In genomic region chr5:69308046-69308553, GRCh38 we compare ENCODE assay signal across 19 cellular contexts. TPM values are rescaled to one million over a fixed set of nuclear protein-coding genes. Genes with fewer than 3 reads are reported as not detected.
DNase-seq lines count a peak whose midpoint lies in the region; ATAC-seq lines count a peak whose summit lies in the region.
"Had no signal": no experiment of that assay in that cellular context is flagged by ENCODE, and none has a peak within 500 bp of the region (broad histone marks: within the 10 kb centered on the region; RNA-seq: fewer than 3 reads in every experiment).

No MANE protein-coding gene starts in this region.

- POLR2A ChIA-PET in activated CD4-positive, alpha-beta T cell treated with anti-CD3 and anti-CD28 coated beads, Interleukin-2, amount 10 ng/mL, durations not matched to agents 7 days and 5 days (lab: Charles Lee) = no interaction called here

- ATAC-seq in activated naive CD4-positive, alpha-beta T cell treated with anti-CD3 and anti-CD28 coated beads, Interleukin-2, amount 50 U/mL, for 72 hours = peak; percentile 34 to 46
- peak; percentile 60 for ATAC-seq in stimulated activated effector memory CD8-positive, alpha-beta T cell treated with anti-CD3 and anti-CD28 coated beads, Interleukin-12 subunit alpha, Interleukin-12 subunit beta, amount 100 ng/mL, for 72 hours

- peak; percentile 3 to 9 for DNase-seq in activated CD4-positive, alpha-beta T cell treated with anti-CD3 and anti-CD28 coated beads, Interleukin-2, amount 50 U/mL, for 48 hours
- no peak for DNase-seq in activated CD4-positive, alpha-beta T cell treated with anti-CD3 and anti-CD28 coated beads, Interleukin-2, amount 10 ng/mL, durations not matched to agents 7 days and 5 days
- no peak for DNase-seq in activated naive CD4-positive, alpha-beta T cell treated with anti-CD3 and anti-CD28 coated beads, Interleukin-2, amount 50 U/mL, for 72 hours (ENCODE audit: low spot score in 2 of 2)
- no peak for DNase-seq in activated naive CD4-positive, alpha-beta T cell treated with anti-CD3 and anti-CD28 coated beads, Interleukin-2, amount 10 ng/mL, durations not matched to agents 7 days and 5 days
- DNase-seq in activated T-helper 2 cell treated with anti-CD3 and anti-CD28 coated beads, Interferon-gamma antibody, Interleukin-2, Interleukin-4, amounts not matched to agents 10 μg/mL and 5 μg/mL and 100 μg/mL, durations not matched to agents 14 hours and 24 hours and 36 hours (ENCODE audit: low spot score) = no peak
- no peak for DNase-seq in stimulated activated effector memory CD8-positive, alpha-beta T cell treated with anti-CD3 and anti-CD28 coated beads, Interleukin-12 subunit alpha, Interleukin-12 subunit beta, amount 100 ng/mL, for 72 hours (ENCODE audit: low spot score in 2 of 2)
- DNase-seq in COLO668 (lab: John Stamatoyannopoulos, UW; ENCODE audit: unreplicated experiment) (no peak), activated gamma-delta T cell (lab: John Stamatoyannopoulos, UW) (no peak)
- DNase-seq: AML-193; Caco-2; CD4-positive, alpha-beta T cell; MM.1S; NCI-H1694; NCI-H2029 treated with DMSO at 0.1 percent for 48 hours; NCI-H446 treated with DMSO at 0.1 percent for 48 hours; NCI-H526 treated with DMSO at 0.1 percent for 48 hours; Right ventricle myocardium superior; RPMI8226 had no signal

- H3K4me1 Mint-ChIP-seq in activated CD4-positive, alpha-beta T cell treated with anti-CD3 and anti-CD28 coated beads, Interleukin-2, amount 10 ng/mL, durations not matched to agents 7 days and 5 days = no peaks in the 10 kb centered on the region
- H3K4me1 Mint-ChIP-seq in activated naive CD4-positive, alpha-beta T cell treated with anti-CD3 and anti-CD28 coated beads, Interleukin-2, amount 10 ng/mL, durations not matched to agents 7 days and 5 days = no peaks in the 10 kb centered on the region
- peaks cover 6% of the 10 kb centered on the region for H3K4me1 Mint-ChIP-seq in activated T-helper 2 cell treated with anti-CD3 and anti-CD28 coated beads, Interferon-gamma antibody, Interleukin-2, Interleukin-4, amounts not matched to agents 10 μg/mL and 5 μg/mL and 100 μg/mL, durations not matched to agents 14 hours and 24 hours and 36 hours (ENCODE audit: low read depth)
- peaks cover 7% of the 10 kb centered on the region for H3K4me1 Mint-ChIP-seq in stimulated activated effector memory CD8-positive, alpha-beta T cell treated with anti-CD3 and anti-CD28 coated beads, Interleukin-12 subunit alpha, Interleukin-12 subunit beta, amount 100 ng/mL, for 72 hours

- CTCF ChIA-PET in activated CD4-positive, alpha-beta T cell treated with anti-CD3 and anti-CD28 coated beads, Interleukin-2, amount 10 ng/mL, durations not matched to agents 7 days and 5 days (lab: Charles Lee) = no interaction called here
- CTCF ChIA-PET in activated naive CD4-positive, alpha-beta T cell treated with anti-CD3 and anti-CD28 coated beads, Interleukin-2, amount 10 ng/mL, durations not matched to agents 7 days and 5 days (lab: Charles Lee) = no interaction called here

- H3K36me3 Mint-ChIP-seq in activated CD4-positive, alpha-beta T cell treated with anti-CD3 and anti-CD28 coated beads, Interleukin-2, amount 10 ng/mL, durations not matched to agents 7 days and 5 days (ENCODE audit: low read depth) = peaks cover 42% of the 10 kb centered on the region
- peaks cover 41% of the 10 kb centered on the region in 2 donors for H3K36me3 Mint-ChIP-seq in activated naive CD4-positive, alpha-beta T cell treated with anti-CD3 and anti-CD28 coated beads, Interleukin-2, amount 50 U/mL, for 72 hours
- peaks cover 45% of the 10 kb centered on the region for H3K36me3 Mint-ChIP-seq in activated naive CD4-positive, alpha-beta T cell treated with anti-CD3 and anti-CD28 coated beads, Interleukin-2, amount 10 ng/mL, durations not matched to agents 7 days and 5 days
- H3K36me3 Mint-ChIP-seq in activated T-helper 2 cell treated with anti-CD3 and anti-CD28 coated beads, Interferon-gamma antibody, Interleukin-2, Interleukin-4, amounts not matched to agents 10 μg/mL and 5 μg/mL and 100 μg/mL, durations not matched to agents 14 hours and 24 hours and 36 hours (ENCODE audit: low read depth) = peaks cover 57% of the 10 kb centered on the region
- peaks cover 15% of the 10 kb centered on the region for H3K36me3 Mint-ChIP-seq in stimulated activated effector memory CD8-positive, alpha-beta T cell treated with anti-CD3 and anti-CD28 coated beads, Interleukin-12 subunit alpha, Interleukin-12 subunit beta, amount 100 ng/mL, for 72 hours

- H3K4me3 Mint-ChIP-seq in activated CD4-positive, alpha-beta T cell treated with anti-CD3 and anti-CD28 coated beads, Interleukin-2, amount 10 ng/mL, durations not matched to agents 7 days and 5 days = no peak overlapping the region
- H3K4me3 Mint-ChIP-seq in activated naive CD4-positive, alpha-beta T cell treated with anti-CD3 and anti-CD28 coated beads, Interleukin-2, amount 10 ng/mL, durations not matched to agents 7 days and 5 days = no peak overlapping the region
- no peak overlapping the region for H3K4me3 Mint-ChIP-seq in activated T-helper 2 cell treated with anti-CD3 and anti-CD28 coated beads, Interferon-gamma antibody, Interleukin-2, Interleukin-4, amounts not matched to agents 10 μg/mL and 5 μg/mL and 100 μg/mL, durations not matched to agents 14 hours and 24 hours and 36 hours (ENCODE audit: low read depth)
- H3K4me3 Mint-ChIP-seq in stimulated activated effector memory CD8-positive, alpha-beta T cell treated with anti-CD3 and anti-CD28 coated beads, Interleukin-12 subunit alpha, Interleukin-12 subunit beta, amount 100 ng/mL, for 72 hours = no peak overlapping the region
- H3K4me3 Mint-ChIP-seq: CD4-positive, alpha-beta T cell; IgD-negative memory B cell had no signal

- H3K9me3 Mint-ChIP-seq in activated CD4-positive, alpha-beta T cell treated with anti-CD3 and anti-CD28 coated beads, Interleukin-2, amount 10 ng/mL, durations not matched to agents 7 days and 5 days = peaks cover 12% of the 10 kb centered on the region
- H3K9me3 Mint-ChIP-seq in activated naive CD4-positive, alpha-beta T cell treated with anti-CD3 and anti-CD28 coated beads, Interleukin-2, amount 50 U/mL, for 72 hours = peaks cover 2 to 11% of the 10 kb centered on the region in 2 donors
- H3K9me3 Mint-ChIP-seq in activated naive CD4-positive, alpha-beta T cell treated with anti-CD3 and anti-CD28 coated beads, Interleukin-2, amount 10 ng/mL, durations not matched to agents 7 days and 5 days = peaks cover 5% of the 10 kb centered on the region
- H3K9me3 Mint-ChIP-seq in activated T-helper 2 cell treated with anti-CD3 and anti-CD28 coated beads, Interferon-gamma antibody, Interleukin-2, Interleukin-4, amounts not matched to agents 10 μg/mL and 5 μg/mL and 100 μg/mL, durations not matched to agents 14 hours and 24 hours and 36 hours = peaks cover 21% of the 10 kb centered on the region
- peaks cover 4% of the 10 kb centered on the region for H3K9me3 Mint-ChIP-seq in stimulated activated effector memory CD8-positive, alpha-beta T cell treated with anti-CD3 and anti-CD28 coated beads, Interleukin-12 subunit alpha, Interleukin-12 subunit beta, amount 100 ng/mL, for 72 hours
- H3K9me3 Mint-ChIP-seq: CD4-positive, alpha-beta T cell had no signal

- no peak overlapping the region for H3K27ac Mint-ChIP-seq in activated CD4-positive, alpha-beta T cell treated with anti-CD3 and anti-CD28 coated beads, Interleukin-2, amount 10 ng/mL, durations not matched to agents 7 days and 5 days
- peak overlapping the region; percentile 28 to 90 for H3K27ac Mint-ChIP-seq in activated naive CD4-positive, alpha-beta T cell treated with anti-CD3 and anti-CD28 coated beads, Interleukin-2, amount 50 U/mL, for 72 hours
- no peak overlapping the region for H3K27ac Mint-ChIP-seq in activated naive CD4-positive, alpha-beta T cell treated with anti-CD3 and anti-CD28 coated beads, Interleukin-2, amount 10 ng/mL, durations not matched to agents 7 days and 5 days
- H3K27ac Mint-ChIP-seq in activated T-helper 2 cell treated with anti-CD3 and anti-CD28 coated beads, Interferon-gamma antibody, Interleukin-2, Interleukin-4, amounts not matched to agents 10 μg/mL and 5 μg/mL and 100 μg/mL, durations not matched to agents 14 hours and 24 hours and 36 hours = peak overlapping the region; percentile 26
- peak overlapping the region; percentile 23 for H3K27ac Mint-ChIP-seq in stimulated activated effector memory CD8-positive, alpha-beta T cell treated with anti-CD3 and anti-CD28 coated beads, Interleukin-12 subunit alpha, Interleukin-12 subunit beta, amount 100 ng/mL, for 72 hours
- H3K27ac Mint-ChIP-seq: CD4-positive, alpha-beta T cell; IgD-negative memory B cell had no signal

- intact Hi-C loops in activated T-helper 2 cell treated with anti-CD3 and anti-CD28 coated beads, Interferon-gamma antibody, Interleukin-2, Interleukin-4, amounts not matched to agents 10 μg/mL and 5 μg/mL and 100 μg/mL, durations not matched to agents 14 hours and 24 hours and 36 hours (cut with micrococcal nuclease) = no loop called here

- H3K27me3 Mint-ChIP-seq in activated CD4-positive, alpha-beta T cell treated with anti-CD3 and anti-CD28 coated beads, Interleukin-2, amount 10 ng/mL, durations not matched to agents 7 days and 5 days = no peaks in the 10 kb centered on the region
- no peaks in the 10 kb centered on the region for H3K27me3 Mint-ChIP-seq in activated naive CD4-positive, alpha-beta T cell treated with anti-CD3 and anti-CD28 coated beads, Interleukin-2, amount 10 ng/mL, durations not matched to agents 7 days and 5 days
- H3K27me3 Mint-ChIP-seq in activated T-helper 2 cell treated with anti-CD3 and anti-CD28 coated beads, Interferon-gamma antibody, Interleukin-2, Interleukin-4, amounts not matched to agents 10 μg/mL and 5 μg/mL and 100 μg/mL, durations not matched to agents 14 hours and 24 hours and 36 hours (ENCODE audit: low read depth) = no peaks in the 10 kb centered on the region
- H3K27me3 Mint-ChIP-seq: CD4-positive, alpha-beta T cell; IgD-negative memory B cell had no signal

RNA-seq across cellular contexts. Expression of gene CCDC125, which starts 24.5 kb away (rescaled TPM):
- total RNA-seq in activated CD4-positive, alpha-beta T cell treated with anti-CD3 and anti-CD28 coated beads, Interleukin-2, amount 10 ng/mL, durations not matched to agents 7 days and 5 days = 1 to 10 TPM; 8.2 to 8.8 TPM
- total RNA-seq in activated naive CD4-positive, alpha-beta T cell treated with anti-CD3 and anti-CD28 coated beads, Interleukin-2, amount 50 U/mL, for 72 hours = 10 to 100 TPM; 13.3 to 16.0 TPM
- 10.0 and 10.1 TPM in 2 replicates for total RNA-seq in activated T-helper 2 cell treated with anti-CD3 and anti-CD28 coated beads, Interferon-gamma antibody, Interleukin-2, Interleukin-4, amounts not matched to agents 10 μg/mL and 5 μg/mL and 100 μg/mL, durations not matched to agents 14 hours and 24 hours and 36 hours

Comparison
In these comparisons a context has a peak if more than half of its experiments do, and no peak if none do; other contexts are left out.
1. DNase-seq: peak in activated CD4-positive, alpha-beta T cell treated with anti-CD3 and anti-CD28 coated beads, Interleukin-2, amount 50 U/mL, for 48 hours (2 of 2); none in activated CD4-positive, alpha-beta T cell treated with anti-CD3 and anti-CD28 coated beads, Interleukin-2, amount 10 ng/mL, durations not matched to agents 7 days and 5 days (single experiment), activated naive CD4-positive, alpha-beta T cell treated with anti-CD3 and anti-CD28 coated beads, Interleukin-2, amount 50 U/mL, for 72 hours (0 of 2), activated naive CD4-positive, alpha-beta T cell treated with anti-CD3 and anti-CD28 coated beads, Interleukin-2, amount 10 ng/mL, durations not matched to agents 7 days and 5 days (single experiment), activated T-helper 2 cell treated with anti-CD3 and anti-CD28 coated beads, Interferon-gamma antibody, Interleukin-2, Interleukin-4, amounts not matched to agents 10 μg/mL and 5 μg/mL and 100 μg/mL, durations not matched to agents 14 hours and 24 hours and 36 hours (single experiment), stimulated activated effector memory CD8-positive, alpha-beta T cell treated with anti-CD3 and anti-CD28 coated beads, Interleukin-12 subunit alpha, Interleukin-12 subunit beta, amount 100 ng/mL, for 72 hours (0 of 2), COLO668 (single experiment) and activated gamma-delta T cell (single experiment).
2. H3K27ac Mint-ChIP-seq: peak in activated naive CD4-positive, alpha-beta T cell treated with anti-CD3 and anti-CD28 coated beads, Interleukin-2, amount 50 U/mL, for 72 hours (2 of 2), activated T-helper 2 cell treated with anti-CD3 and anti-CD28 coated beads, Interferon-gamma antibody, Interleukin-2, Interleukin-4, amounts not matched to agents 10 μg/mL and 5 μg/mL and 100 μg/mL, durations not matched to agents 14 hours and 24 hours and 36 hours (single experiment) and stimulated activated effector memory CD8-positive, alpha-beta T cell treated with anti-CD3 and anti-CD28 coated beads, Interleukin-12 subunit alpha, Interleukin-12 subunit beta, amount 100 ng/mL, for 72 hours (single experiment); none in activated CD4-positive, alpha-beta T cell treated with anti-CD3 and anti-CD28 coated beads, Interleukin-2, amount 10 ng/mL, durations not matched to agents 7 days and 5 days (single experiment) and activated naive CD4-positive, alpha-beta T cell treated with anti-CD3 and anti-CD28 coated beads, Interleukin-2, amount 10 ng/mL, durations not matched to agents 7 days and 5 days (single experiment).